ENCODE assay signal across 18 cellular contexts in genomic region chr6:626236-626635, GRCh38.
A peak's percentile ranks its signal among the peaks of the same experiment; 100 is the strongest.
DNase-seq lines count a peak whose midpoint lies in the region; TF ChIP-seq lines count a peak whose summit lies in the region.
"Had no signal": no experiment of that assay in that cellular context is flagged by ENCODE, and none has a peak within 500 bp of the region (broad histone marks: within the 10 kb centered on the region; RNA-seq: fewer than 3 reads in every experiment).

No MANE protein-coding gene starts in this region.

- no peaks in the 10 kb centered on the region for H3K9me3 ChIP-seq in stomach smooth muscle (ENCODE audit: control insufficient read depth in 2 of 2, low read length in 2 of 2)
- H3K9me3 ChIP-seq: Caco-2 had no signal

- no peak for TF ChIP-seq CTCF in astrocyte of the spinal cord (IDR thresholded peaks at IDR 0.05; ENCODE audit: low read depth, low read length)

- DNase-seq in HK-2 (ENCODE audit: unreplicated experiment) (peak; percentile 77), astrocyte of the spinal cord (ENCODE audit: low read depth, low spot score) (peak; percentile 45), left kidney (ENCODE audit: low read depth, low spot score) (peak; percentile 94), NCI-H446 (lab: John Stamatoyannopoulos, UW) (no peak), NCI-H187 (lab: John Stamatoyannopoulos, UW) (no peak)
- no peak for DNase-seq in activated CD4-positive, CD25-positive, alpha-beta regulatory T cell (lab: John Stamatoyannopoulos, UW)
- DNase-seq: activated CD4-positive, alpha-beta T cell treated with anti-CD3 and anti-CD28 coated beads for 4 hours; activated CD8-positive, alpha-beta memory T cell treated with anti-CD3 and anti-CD28 coated beads, Interleukin-2, amount 50 U/mL, for 4 hours; activated effector memory CD4-positive, alpha-beta T cell treated with anti-CD3 and anti-CD28 coated beads, Interleukin-2, amount 50 U/mL, for 16 hours; Caco-2; cerebellar nuclear complex; effector memory CD8-positive, alpha-beta T cell; Kasumi-1; NCI-H1417; PC-9; right cardiac atrium; stimulated activated naive CD8-positive, alpha-beta T cell treated with anti-CD3 and anti-CD28 coated beads, Interleukin-15, Interleukin-2, amounts not matched to agents 100 U/mL and 50 U/mL, for 24 hours had no signal

- H3K4me3 ChIP-seq in astrocyte of the spinal cord (ENCODE audit: low read depth, low read length) (no peak overlapping the region), stomach smooth muscle (ENCODE audit: low read length in 2 of 2) (no peak overlapping the region)
- H3K4me3 ChIP-seq: PC-9 had no signal

- H3K27ac ChIP-seq in stomach smooth muscle (ENCODE audit: low read length) = peak overlapping the region; percentile 25
- H3K27ac ChIP-seq: PC-9 had no signal

- H3K9ac ChIP-seq in stomach smooth muscle (ENCODE audit: low read length in 2 of 2) = no peak overlapping the region

- peaks cover 14% of the 10 kb centered on the region for H3K4me1 ChIP-seq in stomach smooth muscle (ENCODE audit: control insufficient read depth, insufficient read depth, low read length)

- in situ Hi-C loops in astrocyte of the spinal cord (cut with HindIII; ENCODE audit: low sequenced_read_pairs) = no loop called here

- peaks cover 0 to 5% of the 10 kb centered on the region in 2 donors for H3K36me3 ChIP-seq in stomach smooth muscle (ENCODE audit: control insufficient read depth in 2 of 2, insufficient read depth in 2 of 2, low read length in 2 of 2)

- H3K27me3 ChIP-seq in stomach smooth muscle (ENCODE audit: control insufficient read depth in 1 of 2, insufficient read depth in 2 of 2, low read length in 2 of 2) = no peaks in the 10 kb centered on the region

Comparison
In these comparisons a context has a peak if more than half of its experiments do, and no peak if none do; other contexts are left out.
1. DNase-seq: peak in HK-2 (single experiment), astrocyte of the spinal cord (single experiment) and left kidney (single experiment); none in NCI-H446 (0 of 2), NCI-H187 (0 of 2) and activated CD4-positive, CD25-positive, alpha-beta regulatory T cell (0 of 4).